ENCODE assay signal across 8 cellular contexts in the genomic region with DNA sequence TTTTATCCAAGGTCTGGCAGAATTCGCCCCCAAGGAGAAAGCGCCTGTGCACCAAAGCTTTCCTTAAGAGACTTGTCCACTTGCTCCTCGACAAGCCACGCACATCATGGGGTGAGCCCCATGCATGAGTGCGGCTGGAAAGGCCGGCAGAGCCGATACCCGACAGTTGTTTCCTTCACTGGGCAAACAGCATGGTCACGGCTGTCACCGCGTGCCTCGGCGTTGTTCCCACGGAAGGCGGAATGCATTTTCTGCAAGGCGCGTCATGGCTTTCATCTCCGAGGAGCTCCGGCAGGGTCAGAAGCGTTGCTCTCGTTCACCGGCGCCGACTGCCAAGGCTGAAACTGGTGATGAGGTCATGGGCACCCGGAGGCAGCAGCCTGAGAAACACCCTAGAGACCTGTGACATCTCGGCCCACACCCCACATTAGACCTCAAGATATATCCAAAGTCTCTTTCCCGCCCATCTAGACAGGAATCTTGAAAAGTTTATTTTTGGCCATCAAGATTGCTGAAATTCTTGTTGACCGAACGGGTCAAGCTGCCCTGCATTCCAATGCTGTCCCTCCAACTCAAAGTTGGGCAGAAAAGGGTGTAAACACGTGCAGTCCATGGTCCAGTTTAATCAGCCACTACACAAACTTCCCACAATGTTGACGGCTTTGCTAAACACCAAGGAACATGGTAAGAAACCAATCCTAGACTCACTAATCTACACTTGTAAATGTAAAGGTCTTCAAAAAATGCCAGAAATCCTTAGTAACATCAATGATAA. TPM values are rescaled to one million over a fixed set of nuclear protein-coding genes. Genes with fewer than 3 reads are reported as not detected.
DNase-seq lines count a peak whose midpoint lies in the region; ATAC-seq, FAIRE-seq and TF ChIP-seq lines count a peak whose summit lies in the region.

No MANE protein-coding gene starts in this region.

- peak overlapping the region; percentile 21 for H2AFZ ChIP-seq in mesenchymal stem cell (ENCODE audit: low read depth, low read length)

- peak overlapping the region in 1 of 2 experiments; percentile 9 for H3K14ac ChIP-seq in mesenchymal stem cell (ENCODE audit: low read length in 2 of 2)

- peak overlapping the region; percentile 72 for H3K4me3 ChIP-seq in epithelial cell of esophagus (ENCODE audit: low read length)
- H3K4me3 ChIP-seq in mesenchymal stem cell (ENCODE audit: insufficient read depth in 1 of 2, low read depth in 1 of 2, low read length in 2 of 2) = peak overlapping the region; percentile 91 to 94
- peak overlapping the region in 2 of 3 donors; percentile 48 to 69 for H3K4me3 ChIP-seq in thyroid gland (replicated peaks in 1 of 3)

- peak overlapping the region; percentile 74 for H3K4me2 ChIP-seq in mesenchymal stem cell (ENCODE audit: low read length, poor library complexity, severe bottlenecking)

- no peak for FAIRE-seq in GM19239 (lab: Jason Lieb, UNC)

- TF ChIP-seq CTCF in epithelial cell of esophagus (IDR thresholded peaks at IDR 0.05; ENCODE audit: insufficient read depth, low read depth, low read length, missing control alignments) = no peak
- no peak for TF ChIP-seq CTCF in thyroid gland (IDR thresholded peaks at IDR 0.05)

- H2BK12ac ChIP-seq in mesenchymal stem cell (ENCODE audit: low read length in 2 of 2) = peak overlapping the region; percentile 38 to 46

- no peaks in the 10 kb centered on the region for H3K36me3 ChIP-seq in mesenchymal stem cell (ENCODE audit: control insufficient read depth in 1 of 2, insufficient read depth in 2 of 2, low read depth in 1 of 2, low read length in 2 of 2)
- H3K36me3 ChIP-seq in thyroid gland = no peaks in the 10 kb centered on the region

- H2AK5ac ChIP-seq in mesenchymal stem cell (ENCODE audit: low read length, severe bottlenecking) = no peak overlapping the region

- H3K4ac ChIP-seq in mesenchymal stem cell (ENCODE audit: low read depth in 1 of 2, low read length in 2 of 2) = peak overlapping the region; percentile 14 to 66

- H3K9me3 ChIP-seq in mesenchymal stem cell (ENCODE audit: control insufficient read depth, low read length) = no peaks in the 10 kb centered on the region
- no peaks in the 10 kb centered on the region for H3K9me3 ChIP-seq in thyroid gland

- peak overlapping the region; percentile 60 for H2BK5ac ChIP-seq in mesenchymal stem cell (ENCODE audit: low read depth, low read length, poor library complexity, severe bottlenecking)

- 1% methylated on average over 31 of the region's 31 CpGs for WGBS in mesenchymal stem cell
- WGBS in thyroid gland, 2 donors = 7 to 14% methylated on average over 25 to 29 of the region's 31 CpGs

- peak overlapping the region; percentile 98 for H4K8ac ChIP-seq in mesenchymal stem cell (ENCODE audit: low read length)

- no peak for TF ChIP-seq POLR2A in thyroid gland (IDR thresholded peaks at IDR 0.05)

- peak overlapping the region; percentile 99 for H2BK15ac ChIP-seq in mesenchymal stem cell (ENCODE audit: low read depth, poor library complexity, severe bottlenecking)

- peaks cover 10% of the 10 kb centered on the region for H3K36me3 Mint-ChIP-seq in activated CD4-positive, alpha-beta T cell treated with anti-CD3 and anti-CD28 coated beads, Interleukin-2, amount 10 ng/mL, durations not matched to agents 24 days and 14 days (ENCODE audit: low read depth)

- H3K4me1 ChIP-seq in mesenchymal stem cell (ENCODE audit: control insufficient read depth, insufficient read depth, low read depth, low read length) = peaks cover 6% of the 10 kb centered on the region
- peaks cover 6 to 13% of the 10 kb centered on the region in 2 donors for H3K4me1 ChIP-seq in thyroid gland

- DNase-seq in activated CD4-positive, alpha-beta T cell treated with anti-CD3 and anti-CD28 coated beads, Interleukin-2, amount 10 ng/mL, durations not matched to agents 24 days and 14 days = peak; percentile 58
- no peak for DNase-seq in activated CD4-positive, alpha-beta T cell treated with anti-CD3 and anti-CD28 coated beads for 4 hours
- DNase-seq in RPMI8226 (peak; percentile 15), epithelial cell of esophagus (ENCODE audit: low read depth) (peak; percentile 85), mesenchymal stem cell (peak; percentile 92), thyroid gland (peak; percentile 69 to 71), GM19239 (ENCODE audit: insufficient read length, low spot score) (no peak)

- H3K23ac ChIP-seq in mesenchymal stem cell (ENCODE audit: low read length in 2 of 2) = peak overlapping the region in 1 of 2 experiments; percentile 99

- H3K27me3 Mint-ChIP-seq in activated CD4-positive, alpha-beta T cell treated with anti-CD3 and anti-CD28 coated beads, Interleukin-2, amount 10 ng/mL, durations not matched to agents 24 days and 14 days = peaks cover 55% of the 10 kb centered on the region

- peak overlapping the region; percentile 93 for H3K9ac ChIP-seq in mesenchymal stem cell (ENCODE audit: low read length)

- H2BK120ac ChIP-seq in mesenchymal stem cell (ENCODE audit: low read depth, low read length) = peak overlapping the region; percentile 82

- no peak for ATAC-seq in HG02588 (IDR thresholded peaks at IDR 0.05; ENCODE audit: unreplicated experiment)

- peak overlapping the region; percentile 68 to 74 for H3K18ac ChIP-seq in mesenchymal stem cell (ENCODE audit: low read depth in 1 of 2, low read length in 2 of 2)

- peaks cover 8% of the 10 kb centered on the region for H3K9me3 Mint-ChIP-seq in activated CD4-positive, alpha-beta T cell treated with anti-CD3 and anti-CD28 coated beads, Interleukin-2, amount 10 ng/mL, durations not matched to agents 24 days and 14 days

- H3K4me1 Mint-ChIP-seq in activated CD4-positive, alpha-beta T cell treated with anti-CD3 and anti-CD28 coated beads, Interleukin-2, amount 10 ng/mL, durations not matched to agents 24 days and 14 days = peaks cover 7% of the 10 kb centered on the region

- peak overlapping the region; percentile 81 for H3K27ac ChIP-seq in mesenchymal stem cell (ENCODE audit: low read length, poor library complexity, severe bottlenecking)
- peak overlapping the region; percentile 86 to 98 (median 94) for H3K27ac ChIP-seq in thyroid gland

- no peak overlapping the region for H3K4me3 Mint-ChIP-seq in activated CD4-positive, alpha-beta T cell treated with anti-CD3 and anti-CD28 coated beads, Interleukin-2, amount 10 ng/mL, durations not matched to agents 24 days and 14 days

- H3K27me3 ChIP-seq in mesenchymal stem cell (ENCODE audit: control insufficient read depth in 1 of 2, insufficient read depth in 1 of 2, low read length in 2 of 2) = no peaks in the 10 kb centered on the region
- no peaks in the 10 kb centered on the region for H3K27me3 ChIP-seq in thyroid gland

- peak overlapping the region; percentile 91 for H4K91ac ChIP-seq in mesenchymal stem cell (ENCODE audit: low read length)

- intact Hi-C loops in activated CD4-positive, alpha-beta T cell treated with anti-CD3 and anti-CD28 coated beads, Interleukin-2, amount 10 ng/mL, durations not matched to agents 24 days and 14 days (cut with micrococcal nuclease) = no loop called here
- intact Hi-C loops in thyroid gland (cut with DNase I) = no loop called here

- no peaks in the 10 kb centered on the region for H3K79me1 ChIP-seq in mesenchymal stem cell (replicated peaks; ENCODE audit: low read length, poor library complexity, severe bottlenecking)

- peak overlapping the region; percentile 47 for H3K27ac Mint-ChIP-seq in activated CD4-positive, alpha-beta T cell treated with anti-CD3 and anti-CD28 coated beads, Interleukin-2, amount 10 ng/mL, durations not matched to agents 24 days and 14 days

RNA-seq across cellular contexts. Expression of a gene that starts 0.6 kb away (rescaled TPM):
- total RNA-seq in activated CD4-positive, alpha-beta T cell treated with anti-CD3 and anti-CD28 coated beads, Interleukin-2, amount 10 ng/mL, durations not matched to agents 24 days and 14 days = not detected in 2 replicates
- polyA plus RNA-seq in mesenchymal stem cell (2013, experiment 1 of 2) = 44.3 TPM
- 41.4 TPM for polyA plus RNA-seq in mesenchymal stem cell (2013, experiment 2 of 2)
- total RNA-seq in thyroid gland = 100 to 1,000 TPM; 107 to 166 (median 126) TPM

Comparison
In these comparisons a context has a peak if more than half of its experiments do, and no peak if none do; other contexts are left out.
1. DNase-seq: peak in activated CD4-positive, alpha-beta T cell treated with anti-CD3 and anti-CD28 coated beads, Interleukin-2, amount 10 ng/mL, durations not matched to agents 24 days and 14 days (single experiment), RPMI8226 (single experiment), epithelial cell of esophagus (single experiment), mesenchymal stem cell (single experiment) and thyroid gland (2 of 2); none in activated CD4-positive, alpha-beta T cell treated with anti-CD3 and anti-CD28 coated beads for 4 hours (0 of 2) and GM19239 (single experiment).
2. RNA of a gene that starts 0.6 kb away (total RNA-seq): 107 to 166 TPM in thyroid gland; not detected in activated CD4-positive, alpha-beta T cell treated with anti-CD3 and anti-CD28 coated beads, Interleukin-2, amount 10 ng/mL, durations not matched to agents 24 days and 14 days; every median in the first group is over 100 times any median in the second.
3. Peak in every context shown above with its lines, with median percentiles within 50 percentile points of each other: H3K4me3 ChIP-seq.